18 cellular contexts compared by ENCODE assay signal in the genomic region with DNA sequence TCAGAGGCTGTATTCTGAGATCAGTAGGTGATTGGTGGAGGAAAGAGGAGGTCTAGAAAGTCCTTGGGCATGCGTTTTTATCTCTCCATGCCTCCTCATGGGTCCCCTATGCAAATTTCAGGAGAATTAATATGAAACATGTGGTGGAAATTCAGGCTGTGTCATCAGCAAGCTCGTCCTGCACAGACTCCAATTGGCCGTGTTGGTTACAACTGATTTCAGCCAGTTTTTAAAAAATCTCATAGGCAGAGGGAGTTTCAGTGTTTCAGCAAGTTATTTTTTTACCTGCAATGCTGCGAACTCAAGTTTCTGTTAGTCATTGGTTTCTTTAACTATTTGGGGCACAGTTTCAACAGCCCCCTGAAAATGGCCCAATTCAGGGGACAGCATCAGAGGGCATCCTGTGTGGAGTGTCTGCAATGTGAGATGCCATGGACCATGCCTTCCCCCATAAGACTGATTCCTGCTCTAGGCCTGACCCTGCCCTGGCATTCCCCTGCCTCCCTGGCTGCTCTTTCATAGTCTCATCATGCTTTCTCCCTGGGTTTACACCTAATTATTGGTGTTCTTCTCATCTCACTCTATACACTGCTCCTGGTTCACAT. TPM values are rescaled to one million over a fixed set of nuclear protein-coding genes. Genes with fewer than 3 reads are reported as not detected.
A peak's percentile ranks its signal among the peaks of the same experiment; 100 is the strongest.
DNase-seq lines count a peak whose midpoint lies in the region; ATAC-seq and TF ChIP-seq lines count a peak whose summit lies in the region.
"Had no signal": no experiment of that assay in that cellular context is flagged by ENCODE, and none has a peak within 500 bp of the region (broad histone marks: within the 10 kb centered on the region; RNA-seq: fewer than 3 reads in every experiment).

No MANE protein-coding gene starts in this region.

- no peak for TF ChIP-seq CTCF in coronary artery (IDR thresholded peaks at IDR 0.05)
- no peak for TF ChIP-seq CTCF in lung (IDR thresholded peaks at IDR 0.05; ENCODE audit: control extremely low read depth, extremely low read depth)
- TF ChIP-seq CTCF in transverse colon (IDR thresholded peaks at IDR 0.05) = no peak

- intact Hi-C loops in transverse colon (cut with DNase I; ENCODE audit: low total_unique reads) (no loop called here), posterior vena cava (cut with DNase I) (loop anchor here in 1 of 2 donors (10.0 kb wide), 1 partner anchor 56 kb away; a partner anchor contains a TSS)

- no peak overlapping the region for H3K4me3 ChIP-seq in coronary artery
- H3K4me3 ChIP-seq in lung = no peak overlapping the region
- no peak overlapping the region for H3K4me3 ChIP-seq in transverse colon
- H3K4me3 ChIP-seq: prostate gland, upper lobe of right lung had no signal

- no peak for TF ChIP-seq EP300 in transverse colon (IDR thresholded peaks at IDR 0.05; ENCODE audit: low read depth)

- DNase-seq in activated CD8-positive, alpha-beta memory T cell treated with anti-CD3 and anti-CD28 coated beads for 24 hours = peak; percentile 15
- DNase-seq in activated CD8-positive, alpha-beta memory T cell treated with anti-CD3 and anti-CD28 coated beads, Interleukin-2, amount 50 U/mL, for 48 hours = no peak
- DNase-seq in coronary artery (ENCODE audit: low spot score) = peak; percentile 21
- peak; percentile 13 for DNase-seq in lung (ENCODE audit: low spot score)
- no peak for DNase-seq in transverse colon
- no peak for DNase-seq in NCI-H128 (lab: John Stamatoyannopoulos, UW; ENCODE audit: unreplicated experiment)
- DNase-seq in iPS-NIHi11 (ENCODE audit: low spot score) = no peak
- no peak for DNase-seq in posterior vena cava (ENCODE audit: low spot score)
- DNase-seq: activated naive CD8-positive, alpha-beta T cell treated with anti-CD3 and anti-CD28 coated beads for 36 hours; activated T-cell treated with anti-CD3 and anti-CD28 coated beads, Interleukin-2, amount 50 U/mL, for 48 hours; central memory CD4-positive, alpha-beta T cell; DMS53; naive thymus-derived CD4-positive, alpha-beta T cell; NCI-H1092; SW 1271; upper lobe of right lung had no signal

- 75 to 85% methylated on average over 4 of the region's 4 CpGs for WGBS in lung, 2 donors
- WGBS in transverse colon (ENCODE audit: low coverage in 1 of 2), 2 donors = 60 to 66% methylated on average over 4 of the region's 4 CpGs

- no peaks in the 10 kb centered on the region for H3K27me3 ChIP-seq in lung (ENCODE audit: control insufficient read depth, insufficient read depth)
- no peaks in the 10 kb centered on the region for H3K27me3 ChIP-seq in transverse colon
- H3K27me3 ChIP-seq: upper lobe of right lung had no signal

- ATAC-seq in lung (ENCODE audit: insufficient read depth, low FRiP score) = no peak
- ATAC-seq: naive thymus-derived CD4-positive, alpha-beta T cell; Panc1; upper lobe of right lung had no signal

- H3K27ac ChIP-seq in coronary artery = peak overlapping the region; percentile 54 to 61
- no peak overlapping the region for H3K27ac ChIP-seq in lung (ENCODE audit: low read depth in 1 of 2, low read length in 1 of 2)
- peak overlapping the region in 3 of 4 donors; percentile 9 to 34 (median 12) for H3K27ac ChIP-seq in transverse colon
- H3K27ac ChIP-seq: prostate gland, upper lobe of right lung had no signal

- in situ Hi-C loops in transverse colon (cut with MboI; ENCODE audit: low pct_ligation_motif_present in 1 of 4, low pct_unique_long_range_greater_than_20kb in 1 of 4, low sequenced_read_pairs in 3 of 4) = loop anchor here in 2 of 4 donors (25.0 kb wide), 1 partner anchor 104 kb away; no protein-coding TSS in a partner anchor

- H3K36me3 ChIP-seq in lung (ENCODE audit: control insufficient read depth in 2 of 2, insufficient read depth in 2 of 2, low read length in 2 of 2) (no peaks in the 10 kb centered on the region), transverse colon (no peaks in the 10 kb centered on the region)
- H3K36me3 ChIP-seq: prostate gland, upper lobe of right lung had no signal

- TF ChIP-seq POLR2A in transverse colon (IDR thresholded peaks at IDR 0.05) = no peak

- H3K9me3 ChIP-seq in lung (ENCODE audit: control insufficient read depth in 2 of 2, insufficient read depth in 1 of 2, low read length in 1 of 2) (peaks cover 0 to 3% of the 10 kb centered on the region in 2 donors), transverse colon (peaks cover 11 to 12% of the 10 kb centered on the region in 2 donors)
- H3K9me3 ChIP-seq: prostate gland had no signal

- H3K4me1 ChIP-seq in lung (ENCODE audit: control insufficient read depth in 2 of 2, insufficient read depth in 2 of 2, low read length in 2 of 2) (peaks cover 0 to 4% of the 10 kb centered on the region in 2 donors), transverse colon (no peaks in the 10 kb centered on the region)
- H3K4me1 ChIP-seq: prostate gland, upper lobe of right lung had no signal

RNA-seq across cellular contexts. Expression of a gene that starts 60.0 kb away (rescaled TPM):
- total RNA-seq in lung = 100 to 1,000 TPM in 1 of 2 donors, 10 to 100 TPM in 1; 51.9 to 109 TPM
- 10 to 100 TPM; 25.8 to 47.5 TPM for polyA plus RNA-seq in lung
- 10 to 100 TPM; 10.8 to 26.7 (median 18.2) TPM for total RNA-seq in transverse colon
- total RNA-seq in posterior vena cava = 10 to 100 TPM; 79.5 to 98.4 TPM

Comparison
In these comparisons a context has a peak if more than half of its experiments do, and no peak if none do; other contexts are left out.
1. DNase-seq: peak in activated CD8-positive, alpha-beta memory T cell treated with anti-CD3 and anti-CD28 coated beads for 24 hours (single experiment), coronary artery (single experiment) and lung (single experiment); none in activated CD8-positive, alpha-beta memory T cell treated with anti-CD3 and anti-CD28 coated beads, Interleukin-2, amount 50 U/mL, for 48 hours (single experiment), transverse colon (single experiment), NCI-H128 (single experiment), iPS-NIHi11 (single experiment) and posterior vena cava (single experiment).
2. H3K27ac ChIP-seq: peak in coronary artery (2 of 2) and transverse colon (3 of 4); none in lung (0 of 2).